In genomic region chr7:4830176-4830575, GRCh38 we compare ENCODE assay signal across 8 cellular contexts. TPM values are rescaled to one million over a fixed set of nuclear protein-coding genes. Genes with fewer than 3 reads are reported as not detected.
DNase-seq lines count a peak whose midpoint lies in the region; ATAC-seq and TF ChIP-seq lines count a peak whose summit lies in the region.

No MANE protein-coding gene starts in this region.

- H3K9me3 Mint-ChIP-seq in natural killer cell treated with Interleukin-12 subunit alpha and Interleukin-12 subunit beta and Interleukin-15 and Interleukin-18, amount 100 ng/mL, for 72 hours, result no peaks in the 10 kb centered on the region

- H3K9me3 ChIP-seq in esophagus muscularis mucosa (no peaks in the 10 kb centered on the region), tibial nerve (no peaks in the 10 kb centered on the region)

- peaks cover 6 to 7% of the 10 kb centered on the region in 2 donors for H3K4me1 Mint-ChIP-seq in natural killer cell treated with Interleukin-12 subunit alpha and Interleukin-12 subunit beta and Interleukin-15 and Interleukin-18, amount 100 ng/mL, for 72 hours (ENCODE audit: low read depth in 2 of 2)

- DNase-seq in 8988T (peak; percentile 84), NCI-H2171 (lab: John Stamatoyannopoulos, UW) (peak; percentile 37), esophagus muscularis mucosa (ENCODE audit: extremely low spot score) (no peak), tibial nerve (ENCODE audit: low spot score in 2 of 2) (peak; percentile 38 to 61)
- peak; percentile 75 for DNase-seq in activated CD8-positive, alpha-beta memory T cell treated with anti-CD3 and anti-CD28 coated beads for 24 hours
- no peak for DNase-seq in natural killer cell treated with Interleukin-12 subunit alpha and Interleukin-12 subunit beta and Interleukin-15 and Interleukin-18, amount 100 ng/mL, for 72 hours (ENCODE audit: low spot score)

- H3K4me1 ChIP-seq in esophagus muscularis mucosa (no peaks in the 10 kb centered on the region), tibial nerve (peaks cover 0 to 5% (median 0%) of the 10 kb centered on the region in 4 donors)

- TF ChIP-seq EP300 in esophagus muscularis mucosa (IDR thresholded peaks at IDR 0.05) (no peak), tibial nerve (IDR thresholded peaks at IDR 0.05) (peak in 1 of 2 donors; percentile 43)

- H3K27ac ChIP-seq in esophagus muscularis mucosa (replicated peaks in 1 of 4) (no peak overlapping the region), tibial nerve (no peak overlapping the region)

- intact Hi-C loops in esophagus muscularis mucosa (cut with DNase I), result loop anchor here (5.0 kb wide), 1 partner anchor 52 kb away; the partner anchor contains the start of gene RADIL

- 47% methylated on average over 3 of the region's 14 CpGs for WGBS in esophagus muscularis mucosa
- WGBS in tibial nerve, 2 donors, result 39 to 57% methylated on average over 11 to 14 of the region's 14 CpGs

- H3K36me3 ChIP-seq in esophagus muscularis mucosa (peaks cover 0 to 23% (median 3%) of the 10 kb centered on the region in 4 donors), tibial nerve (peaks cover 0 to 41% (median 0%) of the 10 kb centered on the region in 3 donors)

- H3K4me3 Mint-ChIP-seq in natural killer cell treated with Interleukin-12 subunit alpha and Interleukin-12 subunit beta and Interleukin-15 and Interleukin-18, amount 100 ng/mL, for 72 hours, result no peak overlapping the region

- H3K27me3 ChIP-seq in esophagus muscularis mucosa, result no peaks in the 10 kb centered on the region
- H3K27me3 ChIP-seq in tibial nerve, result no peaks in the 10 kb centered on the region

- H3K4me3 ChIP-seq in esophagus muscularis mucosa, result no peak overlapping the region
- H3K4me3 ChIP-seq in tibial nerve, result no peak overlapping the region

- TF ChIP-seq CTCF in GM12873 (IDR thresholded peaks at IDR 0.05; ENCODE audit: insufficient read depth, low read depth, low read length, missing control alignments), result peak; percentile 78
- TF ChIP-seq CTCF in esophagus muscularis mucosa (IDR thresholded peaks at IDR 0.05), result peak; percentile 60 to 70 (median 68)
- TF ChIP-seq CTCF in tibial nerve (IDR thresholded peaks at IDR 0.05), result peak; percentile 37 to 91 (median 79)

- peaks cover 5% of the 10 kb centered on the region in 2 donors for H3K27me3 Mint-ChIP-seq in natural killer cell treated with Interleukin-12 subunit alpha and Interleukin-12 subunit beta and Interleukin-15 and Interleukin-18, amount 100 ng/mL, for 72 hours

- ATAC-seq in natural killer cell treated with Interleukin-12 subunit alpha and Interleukin-12 subunit beta and Interleukin-15 and Interleukin-18, amount 100 ng/mL, for 72 hours, result peak; percentile 64 to 81
- ATAC-seq in HG03196 (IDR thresholded peaks at IDR 0.05; ENCODE audit: unreplicated experiment), result no peak

- no peaks in the 10 kb centered on the region for H3K36me3 Mint-ChIP-seq in natural killer cell treated with Interleukin-12 subunit alpha and Interleukin-12 subunit beta and Interleukin-15 and Interleukin-18, amount 100 ng/mL, for 72 hours

- H3K27ac Mint-ChIP-seq in natural killer cell treated with Interleukin-12 subunit alpha and Interleukin-12 subunit beta and Interleukin-15 and Interleukin-18, amount 100 ng/mL, for 72 hours, result peak overlapping the region in 1 of 2 donors; percentile 49

- TF ChIP-seq POLR2A in esophagus muscularis mucosa (IDR thresholded peaks at IDR 0.05; ENCODE audit: low read depth), result no peak
- TF ChIP-seq POLR2A in tibial nerve (IDR thresholded peaks at IDR 0.05), result no peak

RNA-seq across cellular contexts. Expression of gene PAPOLB, which starts 31.7 kb away (rescaled TPM):
- total RNA-seq in esophagus muscularis mucosa (under 1 TPM; 0.17 to 0.46 (median 0.37) TPM), tibial nerve (1 to 10 TPM; 1.4 to 2.4 (median 1.8) TPM)
- under 1 TPM in 1 of 2 donors, not detected in 1; 0.10 TPM for total RNA-seq in natural killer cell treated with Interleukin-12 subunit alpha and Interleukin-12 subunit beta and Interleukin-15 and Interleukin-18, amount 100 ng/mL, for 72 hours

RNA-seq across cellular contexts. Expression of gene RADIL, which starts 53.3 kb away (rescaled TPM):
- 10 to 100 TPM in 3 of 4 donors, 1 to 10 TPM in 1; 6.5 to 12.9 (median 12.1) TPM for total RNA-seq in esophagus muscularis mucosa
- under 1 TPM in 1 of 2 donors, not detected in 1; 0.19 TPM for total RNA-seq in natural killer cell treated with Interleukin-12 subunit alpha and Interleukin-12 subunit beta and Interleukin-15 and Interleukin-18, amount 100 ng/mL, for 72 hours
- total RNA-seq in tibial nerve, result 10 to 100 TPM; 23.2 to 31.0 (median 27.1) TPM

RNA-seq across cellular contexts. Expression of gene AP5Z1, which starts 54.8 kb away (rescaled TPM):
- total RNA-seq in esophagus muscularis mucosa (10 to 100 TPM; 25.7 to 37.3 (median 31.5) TPM), tibial nerve (10 to 100 TPM; 26.0 to 61.8 (median 40.7) TPM)
- total RNA-seq in natural killer cell treated with Interleukin-12 subunit alpha and Interleukin-12 subunit beta and Interleukin-15 and Interleukin-18, amount 100 ng/mL, for 72 hours, result 10 to 100 TPM; 87.3 to 99.4 TPM

Comparison
In these comparisons a context has a peak if more than half of its experiments do, and no peak if none do; other contexts are left out.
1. DNase-seq: peak in 8988T (single experiment), NCI-H2171 (single experiment), activated CD8-positive, alpha-beta memory T cell treated with anti-CD3 and anti-CD28 coated beads for 24 hours (single experiment) and tibial nerve (2 of 2); none in esophagus muscularis mucosa (single experiment) and natural killer cell treated with Interleukin-12 subunit alpha and Interleukin-12 subunit beta and Interleukin-15 and Interleukin-18, amount 100 ng/mL, for 72 hours (single experiment).
2. RNA of gene RADIL, which starts 53.3 kb away (total RNA-seq): 23.2 to 31.0 TPM in tibial nerve and 6.5 to 12.9 TPM in esophagus muscularis mucosa; 0.19 TPM in natural killer cell treated with Interleukin-12 subunit alpha and Interleukin-12 subunit beta and Interleukin-15 and Interleukin-18, amount 100 ng/mL, for 72 hours; every median in the first group is over 4 times any median in the second.
3. Peak in every context shown above with its lines, with median percentiles within 50 percentile points of each other: CTCF ChIP-seq.